In genomic region chr6:113809818-113810217, GRCh38 we compare ENCODE assay signal across 9 cellular contexts. TPM values are rescaled to one million over a fixed set of nuclear protein-coding genes. Genes with fewer than 3 reads are reported as not detected.
A peak's percentile ranks its signal among the peaks of the same experiment; 100 is the strongest.
DNase-seq lines count a peak whose midpoint lies in the region; ATAC-seq and TF ChIP-seq lines count a peak whose summit lies in the region.
"Had no signal": no experiment of that assay in that cellular context is flagged by ENCODE, and none has a peak within 500 bp of the region (broad histone marks: within the 10 kb centered on the region; RNA-seq: fewer than 3 reads in every experiment).

No MANE protein-coding gene starts in this region.

- POLR2A ChIA-PET in activated CD8-positive, alpha-beta T cell treated with anti-CD3 and anti-CD28 coated beads, Interleukin-2, amount 10 ng/mL, durations not matched to agents 7 days and 5 days (lab: Charles Lee): no interaction called here

- DNase-seq in stimulated activated naive CD8-positive, alpha-beta T cell treated with anti-CD3 and anti-CD28 coated beads, Interleukin-15, Interleukin-2, amounts not matched to agents 100 U/mL and 50 U/mL, for 24 hours: no peak
- DNase-seq in kidney glomerular epithelial cell (lab: John Stamatoyannopoulos, UW) (no peak), left colon (no peak)
- no peak for DNase-seq in effector CD4-positive, alpha-beta T cell
- DNase-seq in activated CD8-positive, alpha-beta T cell treated with anti-CD3 and anti-CD28 coated beads, Interleukin-2, amount 10 ng/mL, durations not matched to agents 7 days and 5 days: no peak
- DNase-seq: transverse colon had no signal

- peak overlapping the region; percentile 95 for H3K27ac ChIP-seq in OCI-LY1 (ENCODE audit: low read depth, low read length, poor library complexity, severe bottlenecking)

- intact Hi-C loops in left colon (cut with DNase I, micrococcal nuclease): no loop called here

- H2AFZ ChIP-seq in OCI-LY1 (ENCODE audit: low read length): peak overlapping the region; percentile 71; the same call in 1 of the 2 replicates

- H3K9me2 ChIP-seq in OCI-LY1 (ENCODE audit: low read depth, low read length): no peaks in the 10 kb centered on the region

- H3K27me3 ChIP-seq in OCI-LY1 (ENCODE audit: insufficient read depth, low read length): no peaks in the 10 kb centered on the region
- H3K27me3 ChIP-seq: transverse colon had no signal

- peaks cover 5% of the 10 kb centered on the region; the same call in 1 of the 2 replicates for H3F3A ChIP-seq in OCI-LY1 (ENCODE audit: insufficient read depth, low read length)

- H3K9ac ChIP-seq in OCI-LY1 (ENCODE audit: low read length): peak overlapping the region; percentile 52; the same call in 1 of the 2 replicates

- no peaks in the 10 kb centered on the region for H4K20me1 ChIP-seq in OCI-LY1 (ENCODE audit: insufficient read depth, low read length)

- no peak overlapping the region for H3K4me3 Mint-ChIP-seq in stimulated activated naive CD8-positive, alpha-beta T cell treated with anti-CD3 and anti-CD28 coated beads, Interleukin-15, Interleukin-2, amounts not matched to agents 100 ng/mL and 50 ng/mL, for 24 hours
- H3K4me3 Mint-ChIP-seq in activated CD8-positive, alpha-beta T cell treated with anti-CD3 and anti-CD28 coated beads, Interleukin-2, amount 10 ng/mL, durations not matched to agents 7 days and 5 days: no peak overlapping the region

- ATAC-seq in stimulated activated naive CD8-positive, alpha-beta T cell treated with anti-CD3 and anti-CD28 coated beads, Interleukin-15, Interleukin-2, amounts not matched to agents 100 U/mL and 50 U/mL, for 24 hours: no peak
- ATAC-seq in HG03025 (IDR thresholded peaks at IDR 0.05; ENCODE audit: low FRiP score, unreplicated experiment): peak; percentile 59
- ATAC-seq in left colon: no peak
- ATAC-seq in activated CD8-positive, alpha-beta T cell treated with anti-CD3 and anti-CD28 coated beads, Interleukin-2, amount 10 ng/mL, durations not matched to agents 7 days and 5 days: no peak

- no peaks in the 10 kb centered on the region for H3K36me3 ChIP-seq in OCI-LY1 (ENCODE audit: insufficient read depth, low read length)
- H3K36me3 ChIP-seq: transverse colon had no signal

- H3K4me2 ChIP-seq in OCI-LY1 (ENCODE audit: low read length): peak overlapping the region; percentile 61

- H3K36me3 Mint-ChIP-seq in stimulated activated naive CD8-positive, alpha-beta T cell treated with anti-CD3 and anti-CD28 coated beads, Interleukin-15, Interleukin-2, amounts not matched to agents 100 ng/mL and 50 ng/mL, for 24 hours (ENCODE audit: low read depth): no peaks in the 10 kb centered on the region
- H3K36me3 Mint-ChIP-seq in activated CD8-positive, alpha-beta T cell treated with anti-CD3 and anti-CD28 coated beads, Interleukin-2, amount 10 ng/mL, durations not matched to agents 7 days and 5 days (ENCODE audit: low read depth): no peaks in the 10 kb centered on the region

- peaks cover 7% of the 10 kb centered on the region for H3K4me1 Mint-ChIP-seq in stimulated activated naive CD8-positive, alpha-beta T cell treated with anti-CD3 and anti-CD28 coated beads, Interleukin-15, Interleukin-2, amounts not matched to agents 100 ng/mL and 50 ng/mL, for 24 hours (ENCODE audit: low read depth)
- H3K4me1 Mint-ChIP-seq in activated CD8-positive, alpha-beta T cell treated with anti-CD3 and anti-CD28 coated beads, Interleukin-2, amount 10 ng/mL, durations not matched to agents 7 days and 5 days (ENCODE audit: low read depth): no peaks in the 10 kb centered on the region

- H3K9me3 Mint-ChIP-seq in stimulated activated naive CD8-positive, alpha-beta T cell treated with anti-CD3 and anti-CD28 coated beads, Interleukin-15, Interleukin-2, amounts not matched to agents 100 ng/mL and 50 ng/mL, for 24 hours: peaks cover 3% of the 10 kb centered on the region
- H3K9me3 Mint-ChIP-seq in activated CD8-positive, alpha-beta T cell treated with anti-CD3 and anti-CD28 coated beads, Interleukin-2, amount 10 ng/mL, durations not matched to agents 7 days and 5 days (ENCODE audit: insufficient read depth): no peaks in the 10 kb centered on the region

- H3K4me3 ChIP-seq in OCI-LY1 (ENCODE audit: low read depth, low read length, poor library complexity, severe bottlenecking): peak overlapping the region; percentile 29
- H3K4me3 ChIP-seq: transverse colon had no signal

- H3K4me1 ChIP-seq in OCI-LY1 (ENCODE audit: insufficient read depth, low read length, severe bottlenecking): peaks cover 57% of the 10 kb centered on the region

- H3K9me3 ChIP-seq in OCI-LY1 (ENCODE audit: low read length): no peaks in the 10 kb centered on the region
- H3K9me3 ChIP-seq: transverse colon had no signal

- no peaks in the 10 kb centered on the region for H3K27me3 Mint-ChIP-seq in stimulated activated naive CD8-positive, alpha-beta T cell treated with anti-CD3 and anti-CD28 coated beads, Interleukin-15, Interleukin-2, amounts not matched to agents 100 ng/mL and 50 ng/mL, for 24 hours
- no peaks in the 10 kb centered on the region for H3K27me3 Mint-ChIP-seq in activated CD8-positive, alpha-beta T cell treated with anti-CD3 and anti-CD28 coated beads, Interleukin-2, amount 10 ng/mL, durations not matched to agents 7 days and 5 days (ENCODE audit: low read depth)

- H3K27ac Mint-ChIP-seq in stimulated activated naive CD8-positive, alpha-beta T cell treated with anti-CD3 and anti-CD28 coated beads, Interleukin-15, Interleukin-2, amounts not matched to agents 100 ng/mL and 50 ng/mL, for 24 hours: peak overlapping the region; percentile 14
- no peak overlapping the region for H3K27ac Mint-ChIP-seq in activated CD8-positive, alpha-beta T cell treated with anti-CD3 and anti-CD28 coated beads, Interleukin-2, amount 10 ng/mL, durations not matched to agents 7 days and 5 days

- TF ChIP-seq CTCF in OCI-LY1 (IDR thresholded peaks at IDR 0.05; ENCODE audit: low read length): no peak

- CTCF ChIA-PET in activated CD8-positive, alpha-beta T cell treated with anti-CD3 and anti-CD28 coated beads, Interleukin-2, amount 10 ng/mL, durations not matched to agents 7 days and 5 days (lab: Charles Lee): no interaction called here

- H3K79me2 ChIP-seq in OCI-LY1 (ENCODE audit: insufficient read depth, low read length): no peaks in the 10 kb centered on the region

RNA-seq across cellular contexts. Expression of gene MARCKS, which starts 47.3 kb away (rescaled TPM):
- 100 to 1,000 TPM; 142 to 223 TPM for total RNA-seq in left colon
- under 1 TPM; 0.05 to 0.08 TPM for total RNA-seq in activated CD8-positive, alpha-beta T cell treated with anti-CD3 and anti-CD28 coated beads, Interleukin-2, amount 10 ng/mL, durations not matched to agents 7 days and 5 days

Comparison
In these comparisons a context has a peak if more than half of its experiments do, and no peak if none do; other contexts are left out.
1. RNA of gene MARCKS, which starts 47.3 kb away (total RNA-seq): 142 to 223 TPM in left colon; 0.05 to 0.08 TPM in activated CD8-positive, alpha-beta T cell treated with anti-CD3 and anti-CD28 coated beads, Interleukin-2, amount 10 ng/mL, durations not matched to agents 7 days and 5 days; every median in the first group is over 100 times any median in the second.